ENCODE assay signal across 8 cellular contexts in the genomic region with DNA sequence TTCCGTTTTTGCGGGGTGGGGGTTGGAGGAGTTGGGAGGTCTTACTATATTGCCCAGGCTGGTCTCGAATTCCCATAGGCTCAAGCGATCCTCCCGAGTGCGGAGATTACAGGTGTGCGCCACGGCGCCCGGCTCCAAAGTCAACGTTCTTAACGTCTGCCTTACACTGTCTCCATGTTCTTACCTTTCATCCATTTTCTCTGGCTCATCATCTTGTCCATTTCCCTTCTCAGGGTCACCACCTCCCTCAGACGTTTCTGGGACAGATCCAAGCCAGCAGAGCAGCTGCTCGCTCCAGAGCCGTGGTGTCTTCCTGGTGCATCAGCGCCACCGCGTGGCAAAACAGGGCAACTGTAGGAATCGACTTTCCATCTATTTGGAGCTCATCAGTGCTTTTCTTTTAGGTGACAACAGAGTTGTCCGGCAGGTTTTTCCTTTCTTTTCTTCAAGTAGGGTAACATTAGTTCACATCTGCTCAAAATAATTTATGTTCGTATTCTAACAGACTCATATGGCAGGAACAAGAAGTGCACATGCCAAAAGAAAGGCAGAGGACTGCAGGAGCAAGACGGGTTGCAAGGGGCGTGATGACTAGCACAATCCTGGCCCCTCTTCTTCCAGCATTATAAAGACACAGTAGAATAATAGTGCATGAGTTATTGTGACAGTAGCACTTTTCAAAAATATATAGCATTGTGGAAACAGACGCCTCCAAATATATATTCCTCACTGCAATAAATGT.
DNase-seq lines count a peak whose midpoint lies in the region; ATAC-seq, FAIRE-seq and TF ChIP-seq lines count a peak whose summit lies in the region.

No MANE protein-coding gene starts in this region.

- TF ChIP-seq CTCF in astrocyte of the cerebellum (IDR thresholded peaks at IDR 0.05; ENCODE audit: low read depth, low read length, missing control alignments), result peak; percentile 89
- peak; percentile 95 for TF ChIP-seq CTCF in hepatocyte (IDR thresholded peaks at IDR 0.05; ENCODE audit: poor library complexity)

- H3K4me2 ChIP-seq in hepatocyte, result peak overlapping the region; percentile 91

- intact Hi-C loops in aorta (cut with DNase I), result loop anchor here (1.0 to 2.0 kb wide), 2 partner anchors 214 kb away; no protein-coding TSS in a partner anchor

- no peaks in the 10 kb centered on the region for H3K79me2 ChIP-seq in hepatocyte

- WGBS in hepatocyte (ENCODE audit: low lambda C conversion rate, missing lambda C conversion rate), result 12% methylated on average over 24 of the region's 24 CpGs
- WGBS in aorta, 2 donors, result 9% methylated on average over 24 of the region's 24 CpGs

- H3K4me1 ChIP-seq in hepatocyte (ENCODE audit: insufficient read depth), result peaks cover 7% of the 10 kb centered on the region
- peaks cover 5% of the 10 kb centered on the region for H3K4me1 ChIP-seq in rectal smooth muscle tissue (ENCODE audit: control insufficient read depth, insufficient read depth, low read length)
- H3K4me1 ChIP-seq in aorta (ENCODE audit: control insufficient read depth in 1 of 2, insufficient read depth in 2 of 2, low read length in 2 of 2), result no peaks in the 10 kb centered on the region

- no peak for TF ChIP-seq POLR2A in GM12891 (IDR thresholded peaks at IDR 0.05; ENCODE audit: low read depth, low read length)

- peak; percentile 68 for DNase-seq in GM12891 (ENCODE audit: insufficient read length, low spot score)
- peak; percentile 28 for DNase-seq in NCI-H1105 (lab: John Stamatoyannopoulos, UW)
- peak; percentile 67 for DNase-seq in T-helper 9 cell
- DNase-seq in astrocyte of the cerebellum (ENCODE audit: low read depth), result peak; percentile 62
- peak; percentile 87 for DNase-seq in hepatocyte (ENCODE audit: low spot score)
- DNase-seq in aorta, result peak; percentile 83 to 92

- in situ Hi-C loops in astrocyte of the cerebellum (cut with HindIII; ENCODE audit: low sequenced_read_pairs), result no loop called here

- H3K9me3 ChIP-seq in hepatocyte (ENCODE audit: low read depth), result no peaks in the 10 kb centered on the region
- no peaks in the 10 kb centered on the region for H3K9me3 ChIP-seq in aorta (ENCODE audit: control insufficient read depth, low read length)

- peak overlapping the region; percentile 16 for H3K9ac ChIP-seq in rectal smooth muscle tissue (ENCODE audit: low read length)

- no peaks in the 10 kb centered on the region for H3K36me3 ChIP-seq in hepatocyte (replicated peaks; ENCODE audit: insufficient read depth, low read depth)
- H3K36me3 ChIP-seq in rectal smooth muscle tissue (ENCODE audit: control insufficient read depth, insufficient read depth, low read length), result no peaks in the 10 kb centered on the region
- H3K36me3 ChIP-seq in aorta (ENCODE audit: control insufficient read depth in 1 of 2, insufficient read depth in 2 of 2, low read length in 1 of 2), result no peaks in the 10 kb centered on the region

- no peaks in the 10 kb centered on the region for H3K9me2 ChIP-seq in hepatocyte (replicated peaks; ENCODE audit: insufficient read depth)

- no peaks in the 10 kb centered on the region for H4K20me1 ChIP-seq in hepatocyte (ENCODE audit: insufficient read depth, poor library complexity, severe bottlenecking)

- peak; percentile 97 for FAIRE-seq in GM12891 (lab: Jason Lieb, UNC)

- no peaks in the 10 kb centered on the region for H3K27me3 ChIP-seq in hepatocyte
- H3K27me3 ChIP-seq in rectal smooth muscle tissue (ENCODE audit: control insufficient read depth, insufficient read depth, low read length), result no peaks in the 10 kb centered on the region
- no peaks in the 10 kb centered on the region for H3K27me3 ChIP-seq in aorta (ENCODE audit: control insufficient read depth in 1 of 2, insufficient read depth in 2 of 2, low read length in 1 of 2)

- ATAC-seq in HG02759 (IDR thresholded peaks at IDR 0.05; ENCODE audit: unreplicated experiment) (peak; percentile 94), aorta (ENCODE audit: low FRiP score) (peak; percentile 92)

- H3K27ac ChIP-seq in hepatocyte, result no peak overlapping the region
- H3K27ac ChIP-seq in rectal smooth muscle tissue (ENCODE audit: low read depth, low read length), result no peak overlapping the region
- H3K27ac ChIP-seq in aorta (ENCODE audit: low read depth in 1 of 2, low read length in 2 of 2), result no peak overlapping the region

- H2AFZ ChIP-seq in hepatocyte, result peak overlapping the region; percentile 72

- H3K4me3 ChIP-seq in astrocyte of the cerebellum (ENCODE audit: low read depth, low read length) (peak overlapping the region; percentile 51), hepatocyte (peak overlapping the region; percentile 48), rectal smooth muscle tissue (ENCODE audit: low read length) (peak overlapping the region; percentile 73), aorta (ENCODE audit: low read length in 2 of 2) (peak overlapping the region in 1 of 2 donors; percentile 29)

TF ChIP-seq in GM12891, 5 proteins besides CTCF, POLR2A, EP300 and RAD21:
- TF ChIP-seq POLR2AphosphoS5 (IDR thresholded peaks at IDR 0.05; ENCODE audit: low read depth, low read length), result no peak
- TF ChIP-seq POU2F2 (IDR thresholded peaks at IDR 0.05; ENCODE audit: low read depth, low read length), result 0 out of 2 replicates have a peak, but pooled peaks have one; percentile 12
- no peak for TF ChIP-seq SPI1 (IDR thresholded peaks at IDR 0.05; ENCODE audit: low read depth, low read length)
TF ChIP-seq in GM12891: peak in this region for 1.

Comparison
In these comparisons a context has a peak if more than half of its experiments do, and no peak if none do; other contexts are left out.
1. DNase-seq: peak in every context shown above with its lines; median percentile 88 in aorta; 87 in hepatocyte; 68 in GM12891; 67 in T-helper 9 cell; 62 in astrocyte of the cerebellum; 28 in NCI-H1105.